8 cellular contexts compared by ENCODE assay signal in genomic region chr1:143884532-143884931, GRCh38.
DNase-seq lines count a peak whose midpoint lies in the region; ATAC-seq, FAIRE-seq and TF ChIP-seq lines count a peak whose summit lies in the region.
"Not testable (repeated sequence)": the region's sequence is repeated elsewhere in the genome, so short reads cannot be mapped to it uniquely, and the experiment has no call there.

No MANE protein-coding gene starts in this region.

- H4K20me1 ChIP-seq in KMS-11 (ENCODE audit: insufficient read depth); HepG2 (ENCODE audit: insufficient read depth, low read length): not testable (repeated sequence)

- not testable (repeated sequence) for H3K36me3 ChIP-seq in ACC112 (ENCODE audit: insufficient read depth, low read length); KMS-11 (ENCODE audit: insufficient read depth); bronchial epithelial cell (ENCODE audit: control insufficient read depth, insufficient read depth, low read length); HepG2 (replicated peaks in 1 of 2; ENCODE audit: control insufficient read depth in 1 of 2, insufficient read depth in 2 of 2, low read length in 2 of 2)

- in situ Hi-C loops in HepG2 (cut with HindIII; ENCODE audit: extremely low pct_ligation_motif_present, low pct_unique_long_range_greater_than_20kb) = not testable (repeated sequence)

- BruUV-seq in HepG2 (replicated peaks; lab: Mats Ljungman, UMichigan) = not testable (repeated sequence)

- CTCF ChIA-PET in HepG2 (lab: Yijun Ruan, JAX; ENCODE audit: low intra/inter-chr PET ratio, low total read pairs) = not testable (repeated sequence)

- H3K9me3 ChIP-seq in HepG2 (ENCODE audit: low read length) = not testable (repeated sequence)

- TF ChIP-seq POLR2A in HepG2 (IDR thresholded peaks at IDR 0.05; ENCODE audit: insufficient read depth in 1 of 2, low read depth in 2 of 2, low read length in 2 of 2) = not testable (repeated sequence)

- H3K4me1 ChIP-seq in ACC112 (ENCODE audit: control insufficient read depth, insufficient read depth, low read length, unreplicated experiment); KMS-11 (ENCODE audit: low read depth, poor library complexity, severe bottlenecking); HepG2 (ENCODE audit: insufficient read depth, low read length): not testable (repeated sequence)

- intact Hi-C loops in HepG2 (cut with micrococcal nuclease; ENCODE audit: unreplicated experiment) = not testable (repeated sequence)

- FAIRE-seq in bronchial epithelial cell (lab: Jason Lieb, UNC); HepG2 (lab: Jason Lieb, UNC): not testable (repeated sequence)

- WGBS in HepG2 (ENCODE audit: low lambda C conversion rate) = 0% methylated on average over 3 of the region's 38 CpGs

- TF ChIP-seq EP300 in HepG2 (IDR thresholded peaks at IDR 0.05; ENCODE audit: low read depth in 2 of 2, low read length in 2 of 2); HepG2 (CRISPR knock-in tag; IDR thresholded peaks at IDR 0.05; ENCODE audit: borderline replicate concordance): not testable (repeated sequence)

- peak; percentile 38 for TF ChIP-seq CTCF in KMS-11 (conservative IDR thresholded peaks at IDR 0.05; ENCODE audit: low read depth, low read length)
- TF ChIP-seq CTCF in bronchial epithelial cell (IDR thresholded peaks at IDR 0.05; ENCODE audit: insufficient read depth, low read length, severe bottlenecking); HepG2 (CRISPR knock-in tag; IDR thresholded peaks at IDR 0.05): not testable (repeated sequence)

- peak; percentile 76 for ATAC-seq in GM19372 (IDR thresholded peaks at IDR 0.05; ENCODE audit: low read depth, unreplicated experiment)
- ATAC-seq in HG02852 (IDR thresholded peaks at IDR 0.05; ENCODE audit: unreplicated experiment) = peak; percentile 89
- ATAC-seq in HepG2 = peak; percentile 91

- H3K27ac ChIP-seq in ACC112 (ENCODE audit: low read depth, low read length); KMS-11; HepG2 (ENCODE audit: extremely low read length, insufficient read depth, low read length): not testable (repeated sequence)

- DNase-seq in activated CD8-positive, alpha-beta memory T cell treated with anti-CD3 and anti-CD28 coated beads for 4 hours (ENCODE audit: low read depth in 2 of 2) = peak; percentile 8 to 35
- not testable (repeated sequence) for DNase-seq in bronchial epithelial cell (ENCODE audit: low read depth); HepG2 (ENCODE audit: low spot score)
- DNase-seq in stimulated activated CD4-positive, alpha-beta T cell treated with anti-CD3 and anti-CD28 coated beads, Interleukin-1b, Interleukin-23, amount 100 ng/mL, for 24 hours (ENCODE audit: low read depth in 4 of 4, low spot score in 1 of 4) = peak in 3 of 4 experiments; percentile 5 to 13 (median 13)

- POLR2A ChIA-PET in HepG2 (lab: Yijun Ruan, JAX) = not testable (repeated sequence)

- peak overlapping the region; percentile 54; the same call in 1 of the 2 replicates for H3K4me3 ChIP-seq in ACC112 (ENCODE audit: low read depth, low read length)
- H3K4me3 ChIP-seq in KMS-11 (IDR thresholded peaks at IDR 0.05; ENCODE audit: insufficient read depth, low read depth, low read length) = not testable (repeated sequence)
- H3K4me3 ChIP-seq in bronchial epithelial cell (ENCODE audit: low read depth, low read length) = peak overlapping the region; percentile 32
- H3K4me3 ChIP-seq in HepG2 (replicated peaks in 1 of 3; ENCODE audit: insufficient read depth in 1 of 3, low read depth in 2 of 3, low read length in 3 of 3) = peak overlapping the region in 2 of 3 experiments; percentile 16 to 33; a peak in 3 of 6 replicates

- H2AFZ ChIP-seq in ACC112 (ENCODE audit: low read length, unreplicated experiment); HepG2 (ENCODE audit: low read length): not testable (repeated sequence)
- peak overlapping the region; percentile 50; the same call in 1 of the 2 replicates for H2AFZ ChIP-seq in KMS-11 (ENCODE audit: low read depth)

- H3K4me2 ChIP-seq in KMS-11 = peak overlapping the region; percentile 15; the same call in 1 of the 2 replicates
- not testable (repeated sequence) for H3K4me2 ChIP-seq in HepG2 (ENCODE audit: low read depth, low read length)

- TF ChIP-seq RAD21 in HepG2 (CRISPR knock-in tag; IDR thresholded peaks at IDR 0.05) = not testable (repeated sequence)

- H3K9ac ChIP-seq in KMS-11 = peak overlapping the region; percentile 32; the same call in 1 of the 2 replicates
- not testable (repeated sequence) for H3K9ac ChIP-seq in HepG2 (ENCODE audit: insufficient read depth, low read depth, low read length)

- not testable (repeated sequence) for H3K27me3 ChIP-seq in ACC112 (ENCODE audit: insufficient read depth, low read length); KMS-11 (ENCODE audit: insufficient read depth, low read depth); bronchial epithelial cell (ENCODE audit: control insufficient read depth, insufficient read depth, low read length); HepG2 (ENCODE audit: control insufficient read depth in 1 of 2, insufficient read depth in 2 of 2, low read length in 2 of 2)

- not testable (repeated sequence) for H3K79me2 ChIP-seq in ACC112 (ENCODE audit: control insufficient read depth, insufficient read depth, low read length, unreplicated experiment); KMS-11 (ENCODE audit: insufficient read depth, low read depth); HepG2 (ENCODE audit: insufficient read depth, low read length)

TF ChIP-seq in HepG2, 621 proteins besides CTCF, POLR2A, EP300 and RAD21:
- TF ChIP-seq STAG1 (CRISPR knock-in tag; IDR thresholded peaks at IDR 0.05) = peak; percentile 32
- TF ChIP-seq ZBTB14 (CRISPR knock-in tag; IDR thresholded peaks at IDR 0.05) = peak; percentile 35; the same call in 1 of the 2 replicates
